ENCODE assay signal across 1 cellular context in the genomic region with DNA sequence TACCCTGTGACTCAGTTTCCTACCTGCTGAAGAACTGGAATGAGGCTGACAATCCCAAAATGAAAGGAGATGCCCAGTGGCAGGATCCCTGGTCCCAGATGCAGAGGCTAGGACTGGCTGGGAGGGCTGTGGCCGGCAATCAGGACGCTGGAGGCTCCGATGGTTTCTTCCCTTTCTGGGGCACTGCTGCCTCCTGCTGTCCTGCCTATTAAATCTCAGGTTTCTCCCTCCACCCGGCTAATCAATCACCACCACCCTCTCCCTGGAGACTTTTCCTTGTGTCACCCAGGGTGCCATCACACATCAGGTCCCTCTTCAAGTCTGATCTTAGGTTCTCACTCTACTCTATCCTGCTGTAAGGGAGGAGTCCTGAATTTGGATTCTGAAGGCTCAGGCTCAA.
A peak's percentile ranks its signal among the peaks of the same experiment; 100 is the strongest.
TF ChIP-seq lines count a peak whose summit lies in the region.

No MANE protein-coding gene starts in this region.

TF ChIP-seq in GM12878, 131 proteins besides CTCF, POLR2A, EP300 and RAD21 (continued from another document):
- peak; percentile 34; the same call in 1 of the 2 replicates for TF ChIP-seq PKNOX1 (IDR thresholded peaks at IDR 0.05)
